ENCODE assay signal across 8 cellular contexts in the genomic region with DNA sequence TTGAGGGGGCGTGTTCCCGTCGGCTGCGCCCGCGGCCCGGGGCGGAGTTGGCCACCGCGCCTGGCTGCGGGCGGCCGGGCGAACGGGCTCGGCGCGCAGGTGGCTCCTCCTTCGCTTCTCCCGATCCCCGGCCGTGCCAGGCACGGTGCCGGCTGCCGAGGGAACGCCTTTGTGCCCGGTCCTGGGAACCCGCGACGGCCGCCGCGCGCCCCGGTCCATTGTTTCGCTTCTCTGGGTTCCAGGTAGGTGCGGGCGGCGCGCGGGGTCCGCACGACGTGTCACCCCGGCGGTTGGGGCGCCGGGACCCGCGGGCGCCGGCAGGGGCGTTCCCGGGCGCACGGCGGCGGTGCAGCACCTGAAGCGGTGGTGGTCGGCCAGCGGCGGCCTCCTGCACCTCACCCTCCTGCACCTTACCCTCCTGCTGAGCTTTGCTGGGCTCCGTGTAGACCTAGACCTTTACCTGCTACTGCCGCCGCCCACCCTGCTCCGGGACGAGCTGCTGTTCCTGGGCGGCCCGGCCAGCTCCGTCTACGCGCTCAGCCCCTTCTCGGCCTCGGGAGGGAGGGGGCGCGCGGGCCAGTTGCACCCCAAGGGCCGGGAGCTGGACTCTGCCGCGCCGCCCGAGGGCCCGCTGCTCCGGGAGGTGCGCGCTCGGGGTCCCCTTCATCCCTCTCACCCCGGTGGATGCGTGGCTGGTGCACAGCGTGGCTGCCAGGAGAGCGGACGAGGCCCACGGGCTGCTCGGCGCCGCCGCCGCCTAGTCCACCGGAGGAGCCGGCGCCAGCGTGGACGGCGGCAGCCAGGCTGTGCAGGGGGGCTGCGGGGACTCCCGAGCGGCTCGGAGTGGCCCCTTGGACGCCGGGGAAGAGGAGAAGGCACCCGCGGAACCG.
DNase-seq lines count a peak whose midpoint lies in the region; ATAC-seq and TF ChIP-seq lines count a peak whose summit lies in the region.

No MANE protein-coding gene starts in this region.

- H3K9me3 ChIP-seq in thyroid gland: no peaks in the 10 kb centered on the region

- intact Hi-C loops in thyroid gland (cut with DNase I): no loop called here

- 0 to 3% methylated on average over 36 to 47 of the region's 113 CpGs for WGBS in thyroid gland, 2 donors

- TF ChIP-seq CTCF in thyroid gland (IDR thresholded peaks at IDR 0.05): no peak

- H3K4me3 ChIP-seq in thyroid gland (replicated peaks in 1 of 3): peak overlapping the region in 2 of 3 donors; percentile 10 to 53

- no peaks in the 10 kb centered on the region for H3K27me3 Mint-ChIP-seq in central memory CD8-positive, alpha-beta T cell

- H3K36me3 Mint-ChIP-seq in central memory CD8-positive, alpha-beta T cell (ENCODE audit: insufficient read depth): no peaks in the 10 kb centered on the region

- no peak overlapping the region for H3K27ac Mint-ChIP-seq in central memory CD8-positive, alpha-beta T cell (ENCODE audit: low read depth)

- H3K27ac ChIP-seq in thyroid gland: peak overlapping the region in 1 of 3 donors; percentile 65

- ATAC-seq in central memory CD8-positive, alpha-beta T cell (replicated peaks; ENCODE audit: extremely low read depth, poor library complexity, severe bottlenecking): peak; percentile 14
- ATAC-seq in GM18517 (IDR thresholded peaks at IDR 0.05; ENCODE audit: unreplicated experiment): no peak
- ATAC-seq in GM19397 (IDR thresholded peaks at IDR 0.05; ENCODE audit: unreplicated experiment): no peak
- no peak for ATAC-seq in GM18858 (IDR thresholded peaks at IDR 0.05; ENCODE audit: unreplicated experiment)

- TF ChIP-seq POLR2A in thyroid gland (IDR thresholded peaks at IDR 0.05): no peak

- H3K4me3 Mint-ChIP-seq in central memory CD8-positive, alpha-beta T cell: peak overlapping the region; percentile 29

- H3K4me1 ChIP-seq in thyroid gland: peaks cover 0 to 10% of the 10 kb centered on the region in 2 donors

- no peaks in the 10 kb centered on the region for H3K36me3 ChIP-seq in thyroid gland

- no peaks in the 10 kb centered on the region for H3K27me3 ChIP-seq in thyroid gland

- peak; percentile 87 for DNase-seq in DMS53 (lab: John Stamatoyannopoulos, UW)
- peak; percentile 23 for DNase-seq in NCI-H2171 (lab: John Stamatoyannopoulos, UW)
- DNase-seq in central memory CD8-positive, alpha-beta T cell (ENCODE audit: low spot score in 2 of 2): no peak
- DNase-seq in left kidney (ENCODE audit: low read depth, low spot score): peak; percentile 59
- peak; percentile 46 to 61 for DNase-seq in thyroid gland

- H3K9me3 Mint-ChIP-seq in central memory CD8-positive, alpha-beta T cell: no peaks in the 10 kb centered on the region

- H3K4me1 Mint-ChIP-seq in central memory CD8-positive, alpha-beta T cell: no peaks in the 10 kb centered on the region

Comparison
In these comparisons a context has a peak if more than half of its experiments do, and no peak if none do; other contexts are left out.
1. DNase-seq: peak in DMS53 (single experiment), NCI-H2171 (single experiment), left kidney (single experiment) and thyroid gland (2 of 2); none in central memory CD8-positive, alpha-beta T cell (0 of 2).